27 cellular contexts compared by ENCODE assay signal in genomic region chr22:33969052-33969451, GRCh38. TPM values are rescaled to one million over a fixed set of nuclear protein-coding genes. Genes with fewer than 3 reads are reported as not detected.
DNase-seq lines count a peak whose midpoint lies in the region; ATAC-seq, FAIRE-seq and TF ChIP-seq lines count a peak whose summit lies in the region.
"Had no signal": no experiment of that assay in that cellular context is flagged by ENCODE, and none has a peak within 500 bp of the region (broad histone marks: within the 10 kb centered on the region; RNA-seq: fewer than 3 reads in every experiment).

No MANE protein-coding gene starts in this region.

- no peak overlapping the region for H2BK12ac ChIP-seq in neuronal stem cell (ENCODE audit: low read length)

- H4K8ac ChIP-seq in neuronal stem cell (ENCODE audit: low read depth, low read length): no peak overlapping the region

- peak overlapping the region; percentile 36 for H3K27ac Mint-ChIP-seq in mesothelial cell of epicardium
- no peak overlapping the region for H3K27ac Mint-ChIP-seq in activated T-helper 2 cell treated with anti-CD3 and anti-CD28 coated beads, Interferon-gamma antibody, Interleukin-2, Interleukin-4, amounts not matched to agents 10 μg/mL and 5 μg/mL and 100 μg/mL, durations not matched to agents 14 hours and 24 hours and 36 hours
- H3K27ac Mint-ChIP-seq: activated CD4-positive, alpha-beta T cell treated with anti-CD3 and anti-CD28 coated beads for 36 hours; activated naive CD4-positive, alpha-beta T cell treated with anti-CD3 and anti-CD28 coated beads, Interleukin-2, amount 50 U/mL, for 72 hours; activated T-helper 1 cell treated with anti-CD3 and anti-CD28 coated beads, Interleukin-12 subunit alpha, Interleukin-12 subunit beta, Interleukin-2, Interleukin-4 antibody, amounts not matched to agents 30 ng/mL and 10 ng/mL and 1 ng/mL, durations not matched to agents 14 hours and 24 hours and 36 hours; stimulated activated effector memory CD8-positive, alpha-beta T cell treated with anti-CD3 and anti-CD28 coated beads, Interleukin-12 subunit alpha, Interleukin-12 subunit beta, amount 100 ng/mL, for 72 hours had no signal

- no peak overlapping the region for H3K9ac ChIP-seq in neuronal stem cell (ENCODE audit: low read depth, low read length, poor library complexity)

- H3K23ac ChIP-seq in neuronal stem cell (ENCODE audit: low read depth, low read length, poor library complexity): no peak overlapping the region

- H3K4me3 ChIP-seq in neuronal stem cell (ENCODE audit: low read length in 2 of 2): no peak overlapping the region
- H3K4me3 ChIP-seq: ascending aorta, esophagus muscularis mucosa, K562, lower lobe of right lung, suprapubic skin had no signal

- H2AFZ ChIP-seq in neuronal stem cell (ENCODE audit: low read length): no peak overlapping the region

- H3K4ac ChIP-seq in neuronal stem cell (ENCODE audit: low read length): no peak overlapping the region

- H3K4me2 ChIP-seq in neuronal stem cell (ENCODE audit: insufficient read depth, low read length, poor library complexity, severe bottlenecking): no peak overlapping the region

- H3K9me3 Mint-ChIP-seq in mesothelial cell of epicardium: peaks cover 9% of the 10 kb centered on the region
- H3K9me3 Mint-ChIP-seq in activated T-helper 2 cell treated with anti-CD3 and anti-CD28 coated beads, Interferon-gamma antibody, Interleukin-2, Interleukin-4, amounts not matched to agents 10 μg/mL and 5 μg/mL and 100 μg/mL, durations not matched to agents 14 hours and 24 hours and 36 hours: peaks cover 13% of the 10 kb centered on the region
- H3K9me3 Mint-ChIP-seq: activated naive CD4-positive, alpha-beta T cell treated with anti-CD3 and anti-CD28 coated beads, Interleukin-2, amount 50 U/mL, for 72 hours had no signal

- H2AK5ac ChIP-seq in neuronal stem cell (ENCODE audit: low read depth, low read length): no peak overlapping the region

- H3K27ac ChIP-seq in neuronal stem cell (replicated peaks; ENCODE audit: low read length): no peak overlapping the region
- H3K27ac ChIP-seq: ascending aorta, esophagus muscularis mucosa, lower lobe of right lung, suprapubic skin had no signal

- H3K36me3 Mint-ChIP-seq in mesothelial cell of epicardium: no peaks in the 10 kb centered on the region
- H3K36me3 Mint-ChIP-seq in activated T-helper 2 cell treated with anti-CD3 and anti-CD28 coated beads, Interferon-gamma antibody, Interleukin-2, Interleukin-4, amounts not matched to agents 10 μg/mL and 5 μg/mL and 100 μg/mL, durations not matched to agents 14 hours and 24 hours and 36 hours (ENCODE audit: low read depth): no peaks in the 10 kb centered on the region
- H3K36me3 Mint-ChIP-seq: stimulated activated effector memory CD8-positive, alpha-beta T cell treated with anti-CD3 and anti-CD28 coated beads, Interleukin-12 subunit alpha, Interleukin-12 subunit beta, amount 100 ng/mL, for 72 hours had no signal

- no peaks in the 10 kb centered on the region for H3K79me1 ChIP-seq in neuronal stem cell (ENCODE audit: low read depth, low read length)

- H3K27me3 ChIP-seq in neuronal stem cell (ENCODE audit: control insufficient read depth in 3 of 3, insufficient read depth in 3 of 3, low read depth in 1 of 3, low read length in 3 of 3): no peaks in the 10 kb centered on the region
- H3K27me3 ChIP-seq: ascending aorta had no signal

- no peak overlapping the region for H3K18ac ChIP-seq in neuronal stem cell (ENCODE audit: low read length)

- no peak for ATAC-seq in GM19455 (IDR thresholded peaks at IDR 0.05; ENCODE audit: unreplicated experiment)
- ATAC-seq: activated CD4-positive, alpha-beta T cell treated with anti-CD3 and anti-CD28 coated beads for 36 hours; activated naive CD4-positive, alpha-beta T cell treated with anti-CD3 and anti-CD28 coated beads, Interleukin-2, amount 50 U/mL, for 72 hours; K562; lower lobe of right lung; stimulated activated effector memory CD8-positive, alpha-beta T cell treated with anti-CD3 and anti-CD28 coated beads, Interleukin-12 subunit alpha, Interleukin-12 subunit beta, amount 100 ng/mL, for 72 hours had no signal

- H3K27me3 Mint-ChIP-seq in mesothelial cell of epicardium (ENCODE audit: low read depth): peaks cover 6% of the 10 kb centered on the region
- no peaks in the 10 kb centered on the region for H3K27me3 Mint-ChIP-seq in activated T-helper 2 cell treated with anti-CD3 and anti-CD28 coated beads, Interferon-gamma antibody, Interleukin-2, Interleukin-4, amounts not matched to agents 10 μg/mL and 5 μg/mL and 100 μg/mL, durations not matched to agents 14 hours and 24 hours and 36 hours (ENCODE audit: low read depth)

- peak; percentile 10 for DNase-seq in H54 (ENCODE audit: insufficient read length, low spot score)
- peak; percentile 4 for DNase-seq in RPMI7951 (ENCODE audit: low read depth)
- peak; percentile 19 for DNase-seq in foreskin melanocyte
- no peak for DNase-seq in mesothelial cell of epicardium (ENCODE audit: low spot score in 2 of 2, unreplicated experiment in 2 of 2)
- no peak for DNase-seq in activated gamma-delta T cell (lab: John Stamatoyannopoulos, UW)
- DNase-seq in neuronal stem cell (ENCODE audit: low spot score): no peak
- DNase-seq in activated T-helper 2 cell treated with anti-CD3 and anti-CD28 coated beads, Interferon-gamma antibody, Interleukin-2, Interleukin-4, amounts not matched to agents 10 μg/mL and 5 μg/mL and 100 μg/mL, durations not matched to agents 14 hours and 24 hours and 36 hours (ENCODE audit: low spot score): no peak
- DNase-seq: activated CD4-positive, alpha-beta T cell treated with anti-CD3 and anti-CD28 coated beads for 36 hours; cerebellar nuclear complex; HCEC 1CT; lower lobe of right lung; NCI-H1694; NCI-H2227 treated with DMSO at 0.1 percent for 48 hours; NCI-H774; SHP77 treated with DMSO at 0.1 percent for 48 hours; small intestine; stimulated activated CD4-positive, alpha-beta T cell treated with anti-CD3 and anti-CD28 coated beads, Interleukin-2, amount 100 ng/mL, for 24 hours; T-helper 1 cell had no signal

- peaks cover 0 to 6% of the 10 kb centered on the region in 2 donors for H3K4me1 ChIP-seq in neuronal stem cell (ENCODE audit: control insufficient read depth in 2 of 2, insufficient read depth in 1 of 2, low read depth in 1 of 2, low read length in 2 of 2)
- H3K4me1 ChIP-seq: ascending aorta, esophagus muscularis mucosa, lower lobe of right lung, suprapubic skin had no signal

- no peak for FAIRE-seq in H54 (lab: Jason Lieb, UNC)
- FAIRE-seq: GM18507, K562, small intestine had no signal

- H2BK15ac ChIP-seq in neuronal stem cell (ENCODE audit: low read length): no peak overlapping the region

- H3K36me3 ChIP-seq in neuronal stem cell (replicated peaks in 1 of 2; ENCODE audit: control insufficient read depth in 2 of 2, insufficient read depth in 2 of 2, low read length in 2 of 2): no peaks in the 10 kb centered on the region
- H3K36me3 ChIP-seq: ascending aorta, esophagus muscularis mucosa, lower lobe of right lung, suprapubic skin had no signal

- no peak overlapping the region for H3K4me3 Mint-ChIP-seq in mesothelial cell of epicardium
- no peak overlapping the region for H3K4me3 Mint-ChIP-seq in activated T-helper 2 cell treated with anti-CD3 and anti-CD28 coated beads, Interferon-gamma antibody, Interleukin-2, Interleukin-4, amounts not matched to agents 10 μg/mL and 5 μg/mL and 100 μg/mL, durations not matched to agents 14 hours and 24 hours and 36 hours (ENCODE audit: low read depth)
- H3K4me3 Mint-ChIP-seq: activated CD4-positive, alpha-beta T cell treated with anti-CD3 and anti-CD28 coated beads for 36 hours; activated T-helper 1 cell treated with anti-CD3 and anti-CD28 coated beads, Interleukin-12 subunit alpha, Interleukin-12 subunit beta, Interleukin-2, Interleukin-4 antibody, amounts not matched to agents 30 ng/mL and 10 ng/mL and 1 ng/mL, durations not matched to agents 14 hours and 24 hours and 36 hours; stimulated activated effector memory CD8-positive, alpha-beta T cell treated with anti-CD3 and anti-CD28 coated beads, Interleukin-12 subunit alpha, Interleukin-12 subunit beta, amount 100 ng/mL, for 72 hours had no signal

- no peak overlapping the region for H3K14ac ChIP-seq in neuronal stem cell (ENCODE audit: low read length)

- H4K91ac ChIP-seq in neuronal stem cell (ENCODE audit: low read depth, low read length, poor library complexity): no peak overlapping the region

- peaks cover 7% of the 10 kb centered on the region for H3K4me1 Mint-ChIP-seq in mesothelial cell of epicardium
- no peaks in the 10 kb centered on the region for H3K4me1 Mint-ChIP-seq in activated T-helper 2 cell treated with anti-CD3 and anti-CD28 coated beads, Interferon-gamma antibody, Interleukin-2, Interleukin-4, amounts not matched to agents 10 μg/mL and 5 μg/mL and 100 μg/mL, durations not matched to agents 14 hours and 24 hours and 36 hours (ENCODE audit: low read depth)
- H3K4me1 Mint-ChIP-seq: activated CD4-positive, alpha-beta T cell treated with anti-CD3 and anti-CD28 coated beads for 36 hours; stimulated activated effector memory CD8-positive, alpha-beta T cell treated with anti-CD3 and anti-CD28 coated beads, Interleukin-12 subunit alpha, Interleukin-12 subunit beta, amount 100 ng/mL, for 72 hours had no signal

- TF ChIP-seq CTCF in mesothelial cell of epicardium (IDR thresholded peaks at IDR 0.05; ENCODE audit: unreplicated experiment): no peak

- H3K9me3 ChIP-seq in neuronal stem cell (replicated peaks in 1 of 2; ENCODE audit: control insufficient read depth in 2 of 2, insufficient read depth in 1 of 2, low read depth in 1 of 2, low read length in 2 of 2): no peaks in the 10 kb centered on the region
- H3K9me3 ChIP-seq: ascending aorta, esophagus muscularis mucosa, lower lobe of right lung, suprapubic skin had no signal

- intact Hi-C loops in activated T-helper 2 cell treated with anti-CD3 and anti-CD28 coated beads, Interferon-gamma antibody, Interleukin-2, Interleukin-4, amounts not matched to agents 10 μg/mL and 5 μg/mL and 100 μg/mL, durations not matched to agents 14 hours and 24 hours and 36 hours (cut with micrococcal nuclease): no loop called here

- no peak overlapping the region for H2BK120ac ChIP-seq in neuronal stem cell (ENCODE audit: low read depth, low read length)

- no peak for TF ChIP-seq POLR2A in H54 (IDR thresholded peaks at IDR 0.05; ENCODE audit: low read depth, low read length)

- no peak overlapping the region for H2BK5ac ChIP-seq in neuronal stem cell (ENCODE audit: low read length)

RNA-seq across cellular contexts. Expression of gene LARGE1, which starts 48.8 kb away (rescaled TPM):
- 2.9 and 3.0 TPM in 2 replicates for total RNA-seq in RPMI7951 (2014; rRNA removed; shearing (Covaris generic))
- total RNA-seq in mesothelial cell of epicardium: 29.8 to 35.7 TPM (median 32.3 TPM) in 3 replicates
- 13.0 TPM for polyA plus RNA-seq in neuronal stem cell (2013, experiment 1 of 2)
- polyA plus RNA-seq in neuronal stem cell (2013, experiment 2 of 2): 12.8 TPM
- total RNA-seq in activated T-helper 2 cell treated with anti-CD3 and anti-CD28 coated beads, Interferon-gamma antibody, Interleukin-2, Interleukin-4, amounts not matched to agents 10 μg/mL and 5 μg/mL and 100 μg/mL, durations not matched to agents 14 hours and 24 hours and 36 hours: 0.39 and 0.89 TPM in 2 replicates

Comparison
In these comparisons a context has a peak if more than half of its experiments do, and no peak if none do; other contexts are left out.
1. DNase-seq: peak in H54 (single experiment), RPMI7951 (single experiment) and foreskin melanocyte (single experiment); none in mesothelial cell of epicardium (0 of 2), activated gamma-delta T cell (single experiment), neuronal stem cell (single experiment) and activated T-helper 2 cell treated with anti-CD3 and anti-CD28 coated beads, Interferon-gamma antibody, Interleukin-2, Interleukin-4, amounts not matched to agents 10 μg/mL and 5 μg/mL and 100 μg/mL, durations not matched to agents 14 hours and 24 hours and 36 hours (single experiment).